Comparison of ENCODE assay signal across 22 cellular contexts in genomic region chr16:67608367-67608766, GRCh38. TPM values are rescaled to one million over a fixed set of nuclear protein-coding genes. Genes with fewer than 3 reads are reported as not detected.
DNase-seq lines count a peak whose midpoint lies in the region; ATAC-seq and TF ChIP-seq lines count a peak whose summit lies in the region.
"Had no signal": no experiment of that assay in that cellular context is flagged by ENCODE, and none has a peak within 500 bp of the region (broad histone marks: within the 10 kb centered on the region; RNA-seq: fewer than 3 reads in every experiment).

No MANE protein-coding gene starts in this region.

- H3K4me3 ChIP-seq in NB4 (ENCODE audit: low read depth, low read length) (no peak overlapping the region), lower leg skin (ENCODE audit: low read depth, poor library complexity, severe bottlenecking) (no peak overlapping the region)
- H3K4me3 ChIP-seq: BLaER1 treated with 17β-estradiol and CSF1 and Interleukin-3, amounts not matched to agents 10 nM and 100 nM; MG63 had no signal

- peaks cover 15% of the 10 kb centered on the region for H3K4me1 Mint-ChIP-seq in activated T-cell treated with anti-CD3 and anti-CD28 coated beads, Interleukin-2, amount 50 U/mL, for 72 hours (ENCODE audit: low read depth)
- peaks cover 7% of the 10 kb centered on the region for H3K4me1 Mint-ChIP-seq in activated T-helper 2 cell treated with anti-CD3 and anti-CD28 coated beads, Interferon-gamma antibody, Interleukin-2, Interleukin-4, amounts not matched to agents 10 μg/mL and 5 μg/mL and 100 μg/mL, durations not matched to agents 14 hours and 24 hours and 36 hours (ENCODE audit: low read depth)
- peaks cover 2% of the 10 kb centered on the region for H3K4me1 Mint-ChIP-seq in osteocyte (ENCODE audit: unreplicated experiment)

- 89 to 91% methylated on average over 3 of the region's 3 CpGs for WGBS in lower leg skin, 2 donors

- H3K36me3 Mint-ChIP-seq in activated T-cell treated with anti-CD3 and anti-CD28 coated beads, Interleukin-2, amount 50 U/mL, for 72 hours (ENCODE audit: insufficient read depth in 2 of 2), result peaks cover 0 to 10% of the 10 kb centered on the region in 2 donors
- H3K36me3 Mint-ChIP-seq in activated T-helper 2 cell treated with anti-CD3 and anti-CD28 coated beads, Interferon-gamma antibody, Interleukin-2, Interleukin-4, amounts not matched to agents 10 μg/mL and 5 μg/mL and 100 μg/mL, durations not matched to agents 14 hours and 24 hours and 36 hours (ENCODE audit: low read depth), result peaks cover 28% of the 10 kb centered on the region
- H3K36me3 Mint-ChIP-seq in osteocyte (ENCODE audit: unreplicated experiment), result peaks cover 18% of the 10 kb centered on the region
- H3K36me3 Mint-ChIP-seq: natural killer cell had no signal

- peak in 1 of 2 donors; percentile 30 for ATAC-seq in activated T-cell treated with anti-CD3 and anti-CD28 coated beads, Interleukin-2, amount 50 U/mL, for 72 hours (replicated peaks in 1 of 2)
- ATAC-seq in GM18517 (IDR thresholded peaks at IDR 0.05; ENCODE audit: unreplicated experiment), result no peak
- ATAC-seq: natural killer cell, right cardiac atrium had no signal

- peak overlapping the region; percentile 28 to 34 for H3K4me3 Mint-ChIP-seq in activated T-cell treated with anti-CD3 and anti-CD28 coated beads, Interleukin-2, amount 50 U/mL, for 72 hours
- H3K4me3 Mint-ChIP-seq in activated T-helper 2 cell treated with anti-CD3 and anti-CD28 coated beads, Interferon-gamma antibody, Interleukin-2, Interleukin-4, amounts not matched to agents 10 μg/mL and 5 μg/mL and 100 μg/mL, durations not matched to agents 14 hours and 24 hours and 36 hours (ENCODE audit: low read depth), result no peak overlapping the region
- no peak overlapping the region for H3K4me3 Mint-ChIP-seq in osteocyte (ENCODE audit: unreplicated experiment)
- H3K4me3 Mint-ChIP-seq: H9, natural killer cell, type B pancreatic cell had no signal

- TF ChIP-seq POLR2A in NB4 (IDR thresholded peaks at IDR 0.05; ENCODE audit: extremely low read depth, insufficient read length), result no peak
- no peak for TF ChIP-seq POLR2A in lower leg skin (IDR thresholded peaks at IDR 0.05)

- H3K27ac Mint-ChIP-seq in activated T-cell treated with anti-CD3 and anti-CD28 coated beads, Interleukin-2, amount 50 U/mL, for 72 hours, result no peak overlapping the region
- H3K27ac Mint-ChIP-seq in activated T-helper 2 cell treated with anti-CD3 and anti-CD28 coated beads, Interferon-gamma antibody, Interleukin-2, Interleukin-4, amounts not matched to agents 10 μg/mL and 5 μg/mL and 100 μg/mL, durations not matched to agents 14 hours and 24 hours and 36 hours, result peak overlapping the region; percentile 43
- no peak overlapping the region for H3K27ac Mint-ChIP-seq in osteocyte (ENCODE audit: unreplicated experiment)
- H3K27ac Mint-ChIP-seq: type B pancreatic cell had no signal

- intact Hi-C loops in activated T-helper 2 cell treated with anti-CD3 and anti-CD28 coated beads, Interferon-gamma antibody, Interleukin-2, Interleukin-4, amounts not matched to agents 10 μg/mL and 5 μg/mL and 100 μg/mL, durations not matched to agents 14 hours and 24 hours and 36 hours (cut with micrococcal nuclease), result no loop called here
- intact Hi-C loops in lower leg skin (cut with DNase I; ENCODE audit: low total_unique reads), result no loop called here

- H3K27me3 Mint-ChIP-seq in activated T-cell treated with anti-CD3 and anti-CD28 coated beads, Interleukin-2, amount 50 U/mL, for 72 hours (ENCODE audit: low read depth), result no peaks in the 10 kb centered on the region
- H3K27me3 Mint-ChIP-seq in activated T-helper 2 cell treated with anti-CD3 and anti-CD28 coated beads, Interferon-gamma antibody, Interleukin-2, Interleukin-4, amounts not matched to agents 10 μg/mL and 5 μg/mL and 100 μg/mL, durations not matched to agents 14 hours and 24 hours and 36 hours (ENCODE audit: low read depth), result no peaks in the 10 kb centered on the region
- no peaks in the 10 kb centered on the region for H3K27me3 Mint-ChIP-seq in osteocyte (ENCODE audit: unreplicated experiment)
- H3K27me3 Mint-ChIP-seq: type B pancreatic cell had no signal

- H3K9me3 Mint-ChIP-seq in activated T-cell treated with anti-CD3 and anti-CD28 coated beads, Interleukin-2, amount 50 U/mL, for 72 hours, result no peaks in the 10 kb centered on the region
- H3K9me3 Mint-ChIP-seq in activated T-helper 2 cell treated with anti-CD3 and anti-CD28 coated beads, Interferon-gamma antibody, Interleukin-2, Interleukin-4, amounts not matched to agents 10 μg/mL and 5 μg/mL and 100 μg/mL, durations not matched to agents 14 hours and 24 hours and 36 hours, result no peaks in the 10 kb centered on the region
- H3K9me3 Mint-ChIP-seq in osteocyte (ENCODE audit: unreplicated experiment), result no peaks in the 10 kb centered on the region
- H3K9me3 Mint-ChIP-seq: activated naive CD4-positive, alpha-beta T cell treated with anti-CD3 and anti-CD28 coated beads, Interleukin-2, amount 50 U/mL, for 72 hours; H9; natural killer cell; type B pancreatic cell had no signal

- no peak for DNase-seq in activated T-cell treated with anti-CD3 and anti-CD28 coated beads, Interleukin-2, amount 50 U/mL, for 72 hours
- DNase-seq in activated T-cell treated with anti-CD3 and anti-CD28 coated beads, Interleukin-2, amount 50 U/mL, for 1 hour, result no peak
- DNase-seq in NB4 (ENCODE audit: low read depth) (peak; percentile 26), lower leg skin (ENCODE audit: low spot score in 2 of 2) (no peak), HK-2 (ENCODE audit: unreplicated experiment) (no peak), osteocyte (ENCODE audit: extremely low spot score, unreplicated experiment) (no peak)
- DNase-seq in activated T-helper 2 cell treated with anti-CD3 and anti-CD28 coated beads, Interferon-gamma antibody, Interleukin-2, Interleukin-4, amounts not matched to agents 10 μg/mL and 5 μg/mL and 100 μg/mL, durations not matched to agents 14 hours and 24 hours and 36 hours (ENCODE audit: low spot score), result no peak
- DNase-seq: activated CD4-positive, alpha-beta T cell treated with anti-CD3 and anti-CD28 coated beads for 1 hour; erythroblast; H9; MG63; midbrain; natural killer cell; NCI-H187 treated with DMSO at 0.1 percent for 48 hours; NCI-H2227 treated with DMSO at 0.1 percent for 48 hours; NCI-H748 treated with DMSO at 0.1 percent for 48 hours; right cardiac atrium; stimulated activated CD4-positive, alpha-beta T cell treated with anti-CD3 and anti-CD28 coated beads, Interleukin-4, amount 100 ng/mL, for 4 hours had no signal

- TF ChIP-seq CTCF in NB4 (IDR thresholded peaks at IDR 0.05; ENCODE audit: low read depth, low read length), result no peak
- TF ChIP-seq CTCF in lower leg skin (IDR thresholded peaks at IDR 0.05), result no peak
- TF ChIP-seq CTCF in osteocyte (IDR thresholded peaks at IDR 0.05), result no peak

RNA-seq across cellular contexts. Expression of gene CARMIL2, which starts 36.6 kb away (rescaled TPM):
- 100 to 1,000 TPM; 182 to 196 TPM for total RNA-seq in activated T-cell treated with anti-CD3 and anti-CD28 coated beads, Interleukin-2, amount 50 U/mL, for 72 hours
- total RNA-seq in activated T-helper 2 cell treated with anti-CD3 and anti-CD28 coated beads, Interferon-gamma antibody, Interleukin-2, Interleukin-4, amounts not matched to agents 10 μg/mL and 5 μg/mL and 100 μg/mL, durations not matched to agents 14 hours and 24 hours and 36 hours, result 197 and 206 TPM in 2 replicates
- total RNA-seq in lower leg skin, result 1 to 10 TPM in 2 of 4 donors, under 1 TPM in 2; 0.91 to 4.7 (median 1.9) TPM
- total RNA-seq in osteocyte, result 0.94 and 1.7 TPM in 2 replicates

RNA-seq across cellular contexts. Expression of gene CTCF, which starts 46.0 kb away (rescaled TPM):
- total RNA-seq in activated T-cell treated with anti-CD3 and anti-CD28 coated beads, Interleukin-2, amount 50 U/mL, for 72 hours, result 10 to 100 TPM; 55.5 to 71.1 TPM
- total RNA-seq in activated T-helper 2 cell treated with anti-CD3 and anti-CD28 coated beads, Interferon-gamma antibody, Interleukin-2, Interleukin-4, amounts not matched to agents 10 μg/mL and 5 μg/mL and 100 μg/mL, durations not matched to agents 14 hours and 24 hours and 36 hours, result 59.7 and 61.2 TPM in 2 replicates
- total RNA-seq in lower leg skin (10 to 100 TPM; 41.0 to 49.9 (median 44.2) TPM), osteocyte (43.2 and 47.4 TPM in 2 replicates)

RNA-seq across cellular contexts. Expression of gene ACD, which starts 51.7 kb away (rescaled TPM):
- total RNA-seq in activated T-cell treated with anti-CD3 and anti-CD28 coated beads, Interleukin-2, amount 50 U/mL, for 72 hours, result 10 to 100 TPM; 53.6 to 73.0 TPM
- total RNA-seq in activated T-helper 2 cell treated with anti-CD3 and anti-CD28 coated beads, Interferon-gamma antibody, Interleukin-2, Interleukin-4, amounts not matched to agents 10 μg/mL and 5 μg/mL and 100 μg/mL, durations not matched to agents 14 hours and 24 hours and 36 hours, result 48.9 and 57.4 TPM in 2 replicates
- total RNA-seq in lower leg skin, result 10 to 100 TPM; 18.7 to 31.1 (median 23.4) TPM
- 21.3 and 23.1 TPM in 2 replicates for total RNA-seq in osteocyte

RNA-seq across cellular contexts. Expression of gene PARD6A, which starts 52.4 kb away (rescaled TPM):
- 1 to 10 TPM; 7.2 to 9.2 TPM for total RNA-seq in activated T-cell treated with anti-CD3 and anti-CD28 coated beads, Interleukin-2, amount 50 U/mL, for 72 hours
- 10.7 and 11.5 TPM in 2 replicates for total RNA-seq in activated T-helper 2 cell treated with anti-CD3 and anti-CD28 coated beads, Interferon-gamma antibody, Interleukin-2, Interleukin-4, amounts not matched to agents 10 μg/mL and 5 μg/mL and 100 μg/mL, durations not matched to agents 14 hours and 24 hours and 36 hours
- total RNA-seq in lower leg skin (1 to 10 TPM; 2.1 to 3.5 (median 2.4) TPM), osteocyte (4.1 and 4.6 TPM in 2 replicates)

RNA-seq across cellular contexts. Expression of gene ENKD1, which starts 58.2 kb away (rescaled TPM):
- total RNA-seq in activated T-cell treated with anti-CD3 and anti-CD28 coated beads, Interleukin-2, amount 50 U/mL, for 72 hours, result 10 to 100 TPM; 12.0 to 18.3 TPM
- 8.1 and 9.2 TPM in 2 replicates for total RNA-seq in activated T-helper 2 cell treated with anti-CD3 and anti-CD28 coated beads, Interferon-gamma antibody, Interleukin-2, Interleukin-4, amounts not matched to agents 10 μg/mL and 5 μg/mL and 100 μg/mL, durations not matched to agents 14 hours and 24 hours and 36 hours
- total RNA-seq in lower leg skin, result 10 to 100 TPM; 14.5 to 21.2 (median 17.5) TPM
- 10.9 and 11.7 TPM in 2 replicates for total RNA-seq in osteocyte

Comparison
In these comparisons a context has a peak if more than half of its experiments do, and no peak if none do; other contexts are left out.
1. H3K4me3 Mint-ChIP-seq: peak in activated T-cell treated with anti-CD3 and anti-CD28 coated beads, Interleukin-2, amount 50 U/mL, for 72 hours (2 of 2); none in activated T-helper 2 cell treated with anti-CD3 and anti-CD28 coated beads, Interferon-gamma antibody, Interleukin-2, Interleukin-4, amounts not matched to agents 10 μg/mL and 5 μg/mL and 100 μg/mL, durations not matched to agents 14 hours and 24 hours and 36 hours (single experiment) and osteocyte (single experiment).
2. RNA of gene CARMIL2, which starts 36.6 kb away (total RNA-seq): 197 to 206 TPM in activated T-helper 2 cell treated with anti-CD3 and anti-CD28 coated beads, Interferon-gamma antibody, Interleukin-2, Interleukin-4, amounts not matched to agents 10 μg/mL and 5 μg/mL and 100 μg/mL, durations not matched to agents 14 hours and 24 hours and 36 hours and 182 to 196 TPM in activated T-cell treated with anti-CD3 and anti-CD28 coated beads, Interleukin-2, amount 50 U/mL, for 72 hours; 0.91 to 4.7 TPM in lower leg skin and 0.94 to 1.7 TPM in osteocyte; every median in the first group is over 10 times any median in the second.